1 cellular context compared by ENCODE assay signal in the genomic region with DNA sequence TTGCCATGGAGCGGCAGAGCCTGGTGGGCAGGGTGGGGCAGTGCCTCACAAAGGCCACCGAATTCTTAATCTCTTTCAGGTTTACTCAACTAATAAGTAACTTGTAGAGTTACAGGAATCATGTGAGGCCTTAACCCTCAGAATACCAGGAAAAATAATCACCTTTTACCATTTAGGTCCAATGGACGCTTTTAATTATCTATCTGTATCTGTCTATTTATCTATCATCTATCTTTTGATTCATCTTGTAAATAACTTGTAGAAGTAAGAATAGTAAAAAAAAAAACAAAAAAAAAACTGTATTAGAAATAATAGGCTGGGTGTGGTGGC.
TF ChIP-seq lines count a peak whose summit lies in the region.

No MANE protein-coding gene starts in this region.

TF ChIP-seq in HCT116, 20 proteins besides CTCF, POLR2A, EP300 and RAD21 (continued from another document):
- TF ChIP-seq, protein P1, sequence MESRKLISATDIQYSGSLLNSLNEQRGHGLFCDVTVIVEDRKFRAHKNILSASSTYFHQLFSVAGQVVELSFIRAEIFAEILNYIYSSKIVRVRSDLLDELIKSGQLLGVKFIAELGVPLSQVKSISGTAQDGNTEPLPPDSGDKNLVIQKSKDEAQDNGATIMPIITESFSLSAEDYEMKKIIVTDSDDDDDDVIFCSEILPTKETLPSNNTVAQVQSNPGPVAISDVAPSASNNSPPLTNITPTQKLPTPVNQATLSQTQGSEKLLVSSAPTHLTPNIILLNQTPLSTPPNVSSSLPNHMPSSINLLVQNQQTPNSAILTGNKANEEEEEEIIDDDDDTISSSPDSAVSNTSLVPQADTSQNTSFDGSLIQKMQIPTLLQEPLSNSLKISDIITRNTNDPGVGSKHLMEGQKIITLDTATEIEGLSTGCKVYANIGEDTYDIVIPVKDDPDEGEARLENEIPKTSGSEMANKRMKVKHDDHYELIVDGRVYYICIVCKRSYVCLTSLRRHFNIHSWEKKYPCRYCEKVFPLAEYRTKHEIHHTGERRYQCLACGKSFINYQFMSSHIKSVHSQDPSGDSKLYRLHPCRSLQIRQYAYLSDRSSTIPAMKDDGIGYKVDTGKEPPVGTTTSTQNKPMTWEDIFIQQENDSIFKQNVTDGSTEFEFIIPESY (IDR thresholded peaks at IDR 0.05; ENCODE audit: extremely low read depth, insufficient replicate concordance, low read length) = no peak
- no peak for TF ChIP-seq SRF (IDR thresholded peaks at IDR 0.05; ENCODE audit: low read depth)
- no peak for TF ChIP-seq ZNF274 (IDR thresholded peaks at IDR 0.05; ENCODE audit: low read depth, low read length)
- TF ChIP-seq, protein P2, sequence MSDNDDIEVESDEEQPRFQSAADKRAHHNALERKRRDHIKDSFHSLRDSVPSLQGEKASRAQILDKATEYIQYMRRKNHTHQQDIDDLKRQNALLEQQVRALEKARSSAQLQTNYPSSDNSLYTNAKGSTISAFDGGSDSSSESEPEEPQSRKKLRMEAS (IDR thresholded peaks at IDR 0.05) = no peak
- no peak for TF ChIP-seq CBX3 (IDR thresholded peaks at IDR 0.05; ENCODE audit: low read depth)
- TF ChIP-seq ELF1 (IDR thresholded peaks at IDR 0.05; ENCODE audit: borderline replicate concordance, low read depth) = no peak
- no peak for TF ChIP-seq JUND (IDR thresholded peaks at IDR 0.05)
- TF ChIP-seq, protein P3, sequence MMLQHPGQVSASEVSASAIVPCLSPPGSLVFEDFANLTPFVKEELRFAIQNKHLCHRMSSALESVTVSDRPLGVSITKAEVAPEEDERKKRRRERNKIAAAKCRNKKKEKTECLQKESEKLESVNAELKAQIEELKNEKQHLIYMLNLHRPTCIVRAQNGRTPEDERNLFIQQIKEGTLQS (IDR thresholded peaks at IDR 0.05) = no peak
- TF ChIP-seq SIN3A (IDR thresholded peaks at IDR 0.05; ENCODE audit: low read depth) = no peak
- TF ChIP-seq ZFX (IDR thresholded peaks at IDR 0.05) = no peak
- TF ChIP-seq POLR2AphosphoS5 (IDR thresholded peaks at IDR 0.05; ENCODE audit: low read depth, low read length) = no peak
- TF ChIP-seq FOSL1 (IDR thresholded peaks at IDR 0.05; ENCODE audit: low read depth) = no peak
- no peak for TF ChIP-seq EZH2 (IDR thresholded peaks at IDR 0.05)
- no peak for TF ChIP-seq EZH2phosphoT487 (IDR thresholded peaks at IDR 0.05; ENCODE audit: borderline replicate concordance)
- no peak for TF ChIP-seq CEBPB (IDR thresholded peaks at IDR 0.05; ENCODE audit: low read depth)
